ENCODE assay signal across 8 cellular contexts in the genomic region with DNA sequence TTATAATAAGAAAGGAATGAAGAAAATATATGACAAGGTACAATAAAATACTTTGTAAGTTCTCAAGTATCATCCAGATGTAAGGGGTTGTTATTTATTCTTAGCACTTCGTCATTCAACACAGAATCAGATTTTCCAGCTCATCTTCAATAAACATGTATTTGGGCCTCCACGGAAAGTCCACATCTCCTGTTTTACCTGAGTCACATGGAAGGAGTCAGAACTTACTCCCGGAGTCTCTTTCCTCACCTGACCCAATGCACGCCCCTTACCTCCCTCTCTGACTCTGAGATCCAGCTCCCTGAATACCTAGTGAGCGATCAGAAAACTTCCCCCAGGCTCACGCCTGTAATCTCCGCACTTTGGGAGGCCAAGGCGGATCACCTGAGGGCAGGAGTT. TPM values are rescaled to one million over a fixed set of nuclear protein-coding genes. Genes with fewer than 3 reads are reported as not detected.
DNase-seq lines count a peak whose midpoint lies in the region; ATAC-seq, FAIRE-seq and TF ChIP-seq lines count a peak whose summit lies in the region.

No MANE protein-coding gene starts in this region.

- peak overlapping the region; percentile 88 for H3K27ac Mint-ChIP-seq in dendritic cell treated with granulocyte-macrophage colony-stimulating factor and Interleukin-4, amounts not matched to agents 40 ng/mL and 50 ng/mL, for 4 days

- H4K20me1 ChIP-seq in neural cell (ENCODE audit: insufficient read depth): no peaks in the 10 kb centered on the region

- H3K4me3 ChIP-seq in BE2C (ENCODE audit: low read depth, low read length): peak overlapping the region; percentile 83
- H3K4me3 ChIP-seq in MG63: peak overlapping the region; percentile 71
- H3K4me3 ChIP-seq in neural cell (ENCODE audit: low read length): peak overlapping the region; percentile 80

- H3K4me3 Mint-ChIP-seq in dendritic cell treated with granulocyte-macrophage colony-stimulating factor and Interleukin-4, amounts not matched to agents 40 ng/mL and 50 ng/mL, for 4 days: peak overlapping the region; percentile 79

- no peaks in the 10 kb centered on the region for H3K9me3 ChIP-seq in BE2C
- no peaks in the 10 kb centered on the region for H3K9me3 ChIP-seq in MG63
- no peaks in the 10 kb centered on the region for H3K9me3 ChIP-seq in neural cell (ENCODE audit: low read length)

- peak overlapping the region; percentile 83 for H3K4me2 ChIP-seq in neural cell (ENCODE audit: low read length)

- H3K27me3 Mint-ChIP-seq in dendritic cell treated with granulocyte-macrophage colony-stimulating factor and Interleukin-4, amounts not matched to agents 40 ng/mL and 50 ng/mL, for 4 days: no peaks in the 10 kb centered on the region

- no peaks in the 10 kb centered on the region for H3F3A ChIP-seq in neural cell (ENCODE audit: insufficient read depth, low read length, poor library complexity, severe bottlenecking)

- peak overlapping the region; percentile 94 for H3K9ac ChIP-seq in neural cell (ENCODE audit: low read length)

- no peak for TF ChIP-seq CTCF in BE2C (IDR thresholded peaks at IDR 0.05; ENCODE audit: low read depth, low read length)
- TF ChIP-seq CTCF in neural cell (IDR thresholded peaks at IDR 0.05; ENCODE audit: poor library complexity, severe bottlenecking): no peak

- intact Hi-C loops in dendritic cell treated with granulocyte-macrophage colony-stimulating factor and Interleukin-4, amounts not matched to agents 40 ng/mL and 50 ng/mL, for 4 days (cut with micrococcal nuclease): loop anchor here (1.0 to 2.0 kb wide), 3 partner anchors 36 to 379 kb away; a partner anchor contains a TSS

- no peak for FAIRE-seq in GM19239 (lab: Jason Lieb, UNC)

- H3K36me3 ChIP-seq in BE2C: no peaks in the 10 kb centered on the region
- no peaks in the 10 kb centered on the region; the same call in 1 of the 2 replicates for H3K36me3 ChIP-seq in MG63
- no peaks in the 10 kb centered on the region for H3K36me3 ChIP-seq in neural cell (ENCODE audit: insufficient read depth, low read length)

- peaks cover 13% of the 10 kb centered on the region for H3K36me3 Mint-ChIP-seq in dendritic cell treated with granulocyte-macrophage colony-stimulating factor and Interleukin-4, amounts not matched to agents 40 ng/mL and 50 ng/mL, for 4 days (ENCODE audit: low read depth)

- H3K4me1 ChIP-seq in BE2C: no peaks in the 10 kb centered on the region; the same call in 1 of the 2 replicates

- ATAC-seq in GM21526 (IDR thresholded peaks at IDR 0.05; ENCODE audit: low FRiP score, unreplicated experiment): no peak

- H3K9me3 Mint-ChIP-seq in dendritic cell treated with granulocyte-macrophage colony-stimulating factor and Interleukin-4, amounts not matched to agents 40 ng/mL and 50 ng/mL, for 4 days: no peaks in the 10 kb centered on the region

- peaks cover 6% of the 10 kb centered on the region for H3K79me2 ChIP-seq in neural cell (replicated peaks; ENCODE audit: insufficient read depth, low read length)

- peaks cover 62% of the 10 kb centered on the region for H3K4me1 Mint-ChIP-seq in dendritic cell treated with granulocyte-macrophage colony-stimulating factor and Interleukin-4, amounts not matched to agents 40 ng/mL and 50 ng/mL, for 4 days (ENCODE audit: low read depth)

- TF ChIP-seq EP300 in neural cell (conservative IDR thresholded peaks at IDR 0.05; ENCODE audit: poor library complexity, severe bottlenecking): no peak

- peak overlapping the region; percentile 98 for H3K27ac ChIP-seq in neural cell (ENCODE audit: low read length)

- H2AFZ ChIP-seq in neural cell (ENCODE audit: low read depth, low read length): no peak overlapping the region

- no peak for TF ChIP-seq RAD21 in neural cell (conservative IDR thresholded peaks at IDR 0.05)

- no peaks in the 10 kb centered on the region for H3K9me2 ChIP-seq in neural cell (ENCODE audit: insufficient read depth, low read length)

- no peaks in the 10 kb centered on the region for H3K27me3 ChIP-seq in BE2C
- H3K27me3 ChIP-seq in MG63: no peaks in the 10 kb centered on the region
- no peaks in the 10 kb centered on the region for H3K27me3 ChIP-seq in neural cell (ENCODE audit: insufficient read depth, low read depth, low read length)

- DNase-seq in BE2C (no peak), MG63 (no peak), NCI-H774 (lab: John Stamatoyannopoulos, UW) (no peak), RKO (ENCODE audit: low spot score) (no peak), GM19239 (ENCODE audit: insufficient read length, low spot score) (no peak)

TF ChIP-seq in neural cell, 6 proteins besides CTCF, POLR2A, EP300 and RAD21:
- TF ChIP-seq POLR2AphosphoS5 (IDR thresholded peaks at IDR 0.05) (no peak), TAF1 (IDR thresholded peaks at IDR 0.05; ENCODE audit: low read depth) (no peak), MXI1 (conservative IDR thresholded peaks at IDR 0.05; ENCODE audit: poor library complexity, severe bottlenecking) (no peak), SMC3 (conservative IDR thresholded peaks at IDR 0.05; ENCODE audit: poor library complexity) (no peak), EZH2 (IDR thresholded peaks at IDR 0.05; ENCODE audit: borderline replicate concordance, insufficient read depth, low read length, poor library complexity, severe bottlenecking) (no peak)
- TF ChIP-seq, protein P1, sequence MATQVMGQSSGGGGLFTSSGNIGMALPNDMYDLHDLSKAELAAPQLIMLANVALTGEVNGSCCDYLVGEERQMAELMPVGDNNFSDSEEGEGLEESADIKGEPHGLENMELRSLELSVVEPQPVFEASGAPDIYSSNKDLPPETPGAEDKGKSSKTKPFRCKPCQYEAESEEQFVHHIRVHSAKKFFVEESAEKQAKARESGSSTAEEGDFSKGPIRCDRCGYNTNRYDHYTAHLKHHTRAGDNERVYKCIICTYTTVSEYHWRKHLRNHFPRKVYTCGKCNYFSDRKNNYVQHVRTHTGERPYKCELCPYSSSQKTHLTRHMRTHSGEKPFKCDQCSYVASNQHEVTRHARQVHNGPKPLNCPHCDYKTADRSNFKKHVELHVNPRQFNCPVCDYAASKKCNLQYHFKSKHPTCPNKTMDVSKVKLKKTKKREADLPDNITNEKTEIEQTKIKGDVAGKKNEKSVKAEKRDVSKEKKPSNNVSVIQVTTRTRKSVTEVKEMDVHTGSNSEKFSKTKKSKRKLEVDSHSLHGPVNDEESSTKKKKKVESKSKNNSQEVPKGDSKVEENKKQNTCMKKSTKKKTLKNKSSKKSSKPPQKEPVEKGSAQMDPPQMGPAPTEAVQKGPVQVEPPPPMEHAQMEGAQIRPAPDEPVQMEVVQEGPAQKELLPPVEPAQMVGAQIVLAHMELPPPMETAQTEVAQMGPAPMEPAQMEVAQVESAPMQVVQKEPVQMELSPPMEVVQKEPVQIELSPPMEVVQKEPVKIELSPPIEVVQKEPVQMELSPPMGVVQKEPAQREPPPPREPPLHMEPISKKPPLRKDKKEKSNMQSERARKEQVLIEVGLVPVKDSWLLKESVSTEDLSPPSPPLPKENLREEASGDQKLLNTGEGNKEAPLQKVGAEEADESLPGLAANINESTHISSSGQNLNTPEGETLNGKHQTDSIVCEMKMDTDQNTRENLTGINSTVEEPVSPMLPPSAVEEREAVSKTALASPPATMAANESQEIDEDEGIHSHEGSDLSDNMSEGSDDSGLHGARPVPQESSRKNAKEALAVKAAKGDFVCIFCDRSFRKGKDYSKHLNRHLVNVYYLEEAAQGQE (IDR thresholded peaks at IDR 0.05; ENCODE audit: borderline replicate concordance): no peak

RNA-seq across cellular contexts. Expression of a gene that starts 1.5 kb away (rescaled TPM):
- polyA plus RNA-seq in BE2C (2012; ENCODE audit: insufficient read depth, insufficient read length, low read depth): 56.1 TPM
- total RNA-seq in MG63 (2014; rRNA removed; shearing (Covaris generic); ENCODE audit: low replicate concordance): 68.7 and 77.6 TPM in 2 replicates
- polyA plus RNA-seq in neural cell: 16.1 and 21.1 TPM in 2 replicates
- polyA minus RNA-seq in neural cell: 11.4 and 12.3 TPM in 2 replicates

RNA-seq across cellular contexts. Expression of a gene that starts 17.9 kb away (rescaled TPM):
- 5.8 TPM for polyA plus RNA-seq in BE2C (2012; ENCODE audit: insufficient read depth, insufficient read length, low read depth)
- 6.9 and 16.0 TPM in 2 replicates for total RNA-seq in MG63 (2014; rRNA removed; shearing (Covaris generic); ENCODE audit: low replicate concordance)
- 5.4 and 6.5 TPM in 2 replicates for polyA plus RNA-seq in neural cell
- 3.5 and 4.1 TPM in 2 replicates for polyA minus RNA-seq in neural cell

RNA-seq across cellular contexts. Expression of a gene that starts 23.6 kb away (rescaled TPM):
- 57.8 TPM for polyA plus RNA-seq in BE2C (2012; ENCODE audit: insufficient read depth, insufficient read length, low read depth)
- total RNA-seq in MG63 (2014; rRNA removed; shearing (Covaris generic); ENCODE audit: low replicate concordance): 10.3 and 16.2 TPM in 2 replicates
- 13.4 and 16.6 TPM in 2 replicates for polyA plus RNA-seq in neural cell
- 16.6 and 17.4 TPM in 2 replicates for polyA minus RNA-seq in neural cell

RNA-seq across cellular contexts. Expression of a gene that starts 32.6 kb away (rescaled TPM):
- polyA plus RNA-seq in BE2C (2012; ENCODE audit: insufficient read depth, insufficient read length, low read depth): 263 TPM
- 140 and 175 TPM in 2 replicates for total RNA-seq in MG63 (2014; rRNA removed; shearing (Covaris generic); ENCODE audit: low replicate concordance)
- polyA plus RNA-seq in neural cell: 4.7 and 9.5 TPM in 2 replicates
- 3.2 and 5.8 TPM in 2 replicates for polyA minus RNA-seq in neural cell

RNA-seq across cellular contexts. Expression of a gene that starts 36.5 kb away (rescaled TPM):
- polyA plus RNA-seq in BE2C (2012; ENCODE audit: insufficient read depth, insufficient read length, low read depth): 129 TPM
- 124 and 222 TPM in 2 replicates for total RNA-seq in MG63 (2014; rRNA removed; shearing (Covaris generic); ENCODE audit: low replicate concordance)
- 22.4 and 29.0 TPM in 2 replicates for polyA plus RNA-seq in neural cell
- 8.8 and 11.6 TPM in 2 replicates for polyA minus RNA-seq in neural cell
